Comparison of ENCODE assay signal across 12 cellular contexts in genomic region chrX:19630228-19630627, GRCh38.
DNase-seq lines count a peak whose midpoint lies in the region; ATAC-seq and TF ChIP-seq lines count a peak whose summit lies in the region.
"Had no signal": no experiment of that assay in that cellular context is flagged by ENCODE, and none has a peak within 500 bp of the region (broad histone marks: within the 10 kb centered on the region; RNA-seq: fewer than 3 reads in every experiment).

No MANE protein-coding gene starts in this region.

- H3K9me3 ChIP-seq in hepatocyte (ENCODE audit: low read depth) (no peaks in the 10 kb centered on the region), SJCRH30 (replicated peaks) (no peaks in the 10 kb centered on the region), tibial nerve (no peaks in the 10 kb centered on the region), transverse colon (no peaks in the 10 kb centered on the region)

- H3K4me1 ChIP-seq in hepatocyte (ENCODE audit: insufficient read depth) (no peaks in the 10 kb centered on the region), SJCRH30 (no peaks in the 10 kb centered on the region), tibial nerve (peaks cover 0 to 11% (median 4%) of the 10 kb centered on the region in 4 donors), transverse colon (peaks cover 4 to 38% (median 15%) of the 10 kb centered on the region in 4 donors)

- in situ Hi-C loops in transverse colon (cut with MboI; ENCODE audit: low pct_ligation_motif_present in 1 of 4, low pct_unique_long_range_greater_than_20kb in 1 of 4, low sequenced_read_pairs in 3 of 4): no loop called here

- H3K4me3 ChIP-seq in GM06990 (replicated peaks; ENCODE audit: low read depth, low read length): no peak overlapping the region; the same call in 1 of the 2 replicates
- no peak overlapping the region for H3K4me3 ChIP-seq in NB4 (ENCODE audit: low read depth, low read length)
- no peak overlapping the region for H3K4me3 ChIP-seq in hepatocyte
- H3K4me3 ChIP-seq in SJCRH30: no peak overlapping the region
- no peak overlapping the region for H3K4me3 ChIP-seq in tibial nerve
- H3K4me3 ChIP-seq in transverse colon: no peak overlapping the region
- H3K4me3 ChIP-seq: SK-N-MC had no signal

- DNase-seq in GM06990 (ENCODE audit: extremely low read depth, insufficient read length): peak; percentile 23
- DNase-seq in NB4 (ENCODE audit: low read depth): peak; percentile 4
- no peak for DNase-seq in hepatocyte (ENCODE audit: low spot score)
- no peak for DNase-seq in SJCRH30
- DNase-seq in tibial nerve (ENCODE audit: low spot score in 2 of 2): no peak
- no peak for DNase-seq in transverse colon
- no peak for DNase-seq in SW480 (ENCODE audit: low spot score)
- DNase-seq: brain microvascular endothelial cell, NCI-H524 treated with DMSO at 0.1 percent for 48 hours had no signal

- no peaks in the 10 kb centered on the region for H4K20me1 ChIP-seq in hepatocyte (ENCODE audit: insufficient read depth, poor library complexity, severe bottlenecking)

- no peaks in the 10 kb centered on the region for H3K27me3 ChIP-seq in GM06990 (replicated peaks; ENCODE audit: control insufficient read depth, insufficient read depth, low read length)
- no peaks in the 10 kb centered on the region for H3K27me3 ChIP-seq in hepatocyte
- H3K27me3 ChIP-seq in SJCRH30: no peaks in the 10 kb centered on the region
- no peaks in the 10 kb centered on the region for H3K27me3 ChIP-seq in tibial nerve
- H3K27me3 ChIP-seq in transverse colon: no peaks in the 10 kb centered on the region
- H3K27me3 ChIP-seq: brain microvascular endothelial cell had no signal

- peak overlapping the region; percentile 18 for H3K27ac ChIP-seq in hepatocyte
- H3K27ac ChIP-seq in SJCRH30: no peak overlapping the region
- no peak overlapping the region for H3K27ac ChIP-seq in tibial nerve
- H3K27ac ChIP-seq in transverse colon: peak overlapping the region in 1 of 4 donors; percentile 28
- H3K27ac ChIP-seq: brain microvascular endothelial cell, SK-N-MC had no signal

- H3K4me2 ChIP-seq in hepatocyte: no peak overlapping the region

- peak; percentile 37 for ATAC-seq in GM18870 (IDR thresholded peaks at IDR 0.05; ENCODE audit: unreplicated experiment)
- ATAC-seq: HCT116 had no signal

- 56% methylated on average over 3 of the region's 3 CpGs for WGBS in hepatocyte (ENCODE audit: low lambda C conversion rate, missing lambda C conversion rate)
- WGBS in tibial nerve, 2 donors: 53 to 56% methylated on average over 3 of the region's 3 CpGs
- WGBS in transverse colon (ENCODE audit: low coverage in 1 of 2), 2 donors: 10 to 34% methylated on average over 2 to 3 of the region's 3 CpGs

- intact Hi-C loops in transverse colon (cut with DNase I; ENCODE audit: low total_unique reads): no loop called here

- H3K9me2 ChIP-seq in hepatocyte (replicated peaks; ENCODE audit: insufficient read depth): no peaks in the 10 kb centered on the region

- TF ChIP-seq POLR2A in NB4 (IDR thresholded peaks at IDR 0.05; ENCODE audit: extremely low read depth, insufficient read length): no peak
- no peak for TF ChIP-seq POLR2A in tibial nerve (IDR thresholded peaks at IDR 0.05)
- no peak for TF ChIP-seq POLR2A in transverse colon (IDR thresholded peaks at IDR 0.05)

- no peak for TF ChIP-seq EP300 in tibial nerve (IDR thresholded peaks at IDR 0.05)
- TF ChIP-seq EP300 in transverse colon (IDR thresholded peaks at IDR 0.05; ENCODE audit: low read depth): no peak

- H3K36me3 ChIP-seq in GM06990 (ENCODE audit: control insufficient read depth, insufficient read depth, low read length) (peaks cover 2% of the 10 kb centered on the region), hepatocyte (replicated peaks; ENCODE audit: insufficient read depth, low read depth) (no peaks in the 10 kb centered on the region), SJCRH30 (peaks cover 3% of the 10 kb centered on the region; the same call in 1 of the 2 replicates), tibial nerve (no peaks in the 10 kb centered on the region), transverse colon (no peaks in the 10 kb centered on the region)
- H3K36me3 ChIP-seq: brain microvascular endothelial cell had no signal

- no peak overlapping the region for H2AFZ ChIP-seq in hepatocyte

- TF ChIP-seq CTCF in GM06990 (IDR thresholded peaks at IDR 0.05; ENCODE audit: insufficient read depth, low read length, poor library complexity, severe bottlenecking): no peak
- no peak for TF ChIP-seq CTCF in NB4 (IDR thresholded peaks at IDR 0.05; ENCODE audit: low read depth, low read length)
- no peak for TF ChIP-seq CTCF in hepatocyte (IDR thresholded peaks at IDR 0.05; ENCODE audit: poor library complexity)
- no peak for TF ChIP-seq CTCF in tibial nerve (IDR thresholded peaks at IDR 0.05)
- TF ChIP-seq CTCF in transverse colon (IDR thresholded peaks at IDR 0.05): no peak

- H3K79me2 ChIP-seq in hepatocyte: no peaks in the 10 kb centered on the region

Comparison
In these comparisons a context has a peak if more than half of its experiments do, and no peak if none do; other contexts are left out.
1. DNase-seq: peak in GM06990 (single experiment) and NB4 (single experiment); none in hepatocyte (single experiment), SJCRH30 (0 of 2), tibial nerve (0 of 2), transverse colon (single experiment) and SW480 (single experiment).